ENCODE assay signal across 14 cellular contexts in genomic region chr5:114435885-114436299, GRCh38.
DNase-seq lines count a peak whose midpoint lies in the region; ATAC-seq, FAIRE-seq and TF ChIP-seq lines count a peak whose summit lies in the region.
"Had no signal": no experiment of that assay in that cellular context is flagged by ENCODE, and none has a peak within 500 bp of the region (broad histone marks: within the 10 kb centered on the region; RNA-seq: fewer than 3 reads in every experiment).

No MANE protein-coding gene starts in this region.

- no peaks in the 10 kb centered on the region for H3K9me3 ChIP-seq in HepG2 (ENCODE audit: low read length)
- H3K9me3 ChIP-seq: colonic mucosa, SJSA1 had no signal

- TF ChIP-seq EP300 in HepG2 (IDR thresholded peaks at IDR 0.05; ENCODE audit: low read depth in 2 of 2, low read length in 2 of 2) (no peak), HepG2 (CRISPR knock-in tag; IDR thresholded peaks at IDR 0.05; ENCODE audit: borderline replicate concordance) (no peak)

- no peaks in the 10 kb centered on the region for H4K20me1 ChIP-seq in HepG2 (ENCODE audit: insufficient read depth, low read length)

- no peaks in the 10 kb centered on the region for H3K79me2 ChIP-seq in HepG2 (ENCODE audit: insufficient read depth, low read length)

- H3K9ac ChIP-seq in HepG2 (ENCODE audit: insufficient read depth, low read depth, low read length): no peak overlapping the region

- ATAC-seq in GM19463 (IDR thresholded peaks at IDR 0.05; ENCODE audit: unreplicated experiment) (peak; percentile 80), HG02852 (IDR thresholded peaks at IDR 0.05; ENCODE audit: unreplicated experiment) (peak; percentile 85), HG03520 (IDR thresholded peaks at IDR 0.05; ENCODE audit: unreplicated experiment) (peak; percentile 83), HepG2 (no peak)

- POLR2A ChIA-PET in HepG2 (lab: Yijun Ruan, JAX): no interaction called here

- no peak overlapping the region for H3K27ac ChIP-seq in HepG2 (ENCODE audit: extremely low read length, insufficient read depth, low read length)
- H3K27ac ChIP-seq: colonic mucosa, SJSA1, VCaP had no signal

- H3K36me3 ChIP-seq in HepG2 (replicated peaks in 1 of 2; ENCODE audit: control insufficient read depth in 1 of 2, insufficient read depth in 2 of 2, low read length in 2 of 2): no peaks in the 10 kb centered on the region
- H3K36me3 ChIP-seq: colonic mucosa, SJSA1 had no signal

- FAIRE-seq in GM18507 (lab: Jason Lieb, UNC) (peak; percentile 52), HepG2 (lab: Jason Lieb, UNC) (no peak)

- TF ChIP-seq RAD21 in HepG2 (CRISPR knock-in tag; IDR thresholded peaks at IDR 0.05): no peak

- no peaks in the 10 kb centered on the region for H3K4me1 ChIP-seq in HepG2 (ENCODE audit: insufficient read depth, low read length)
- H3K4me1 ChIP-seq: colonic mucosa, SJSA1 had no signal

- in situ Hi-C loops in HepG2 (cut with HindIII; ENCODE audit: extremely low pct_ligation_motif_present, low pct_unique_long_range_greater_than_20kb): loop anchor here (25.0 kb wide), 1 partner anchor 349 kb away; no protein-coding TSS in a partner anchor

- TF ChIP-seq CTCF in HepG2 (CRISPR knock-in tag; IDR thresholded peaks at IDR 0.05): no peak

- no peak overlapping the region for H2AFZ ChIP-seq in HepG2 (ENCODE audit: low read length)

- DNase-seq in GM18507 (ENCODE audit: extremely low spot score, insufficient read length, low read depth): no peak
- no peak for DNase-seq in HepG2 (ENCODE audit: low spot score)
- no peak for DNase-seq in NCI-H82 (lab: John Stamatoyannopoulos, UW)
- no peak for DNase-seq in GF-D8 (lab: John Stamatoyannopoulos, UW)
- DNase-seq in SKM-1 treated with dmso at 0.1 percent for 144 hours (lab: John Stamatoyannopoulos, UW; ENCODE audit: unreplicated experiment): no peak
- DNase-seq: AML-193; colonic mucosa; NCI-H1105; stimulated activated naive CD4-positive, alpha-beta T cell had no signal

- intact Hi-C loops in HepG2 (cut with micrococcal nuclease; ENCODE audit: unreplicated experiment): no loop called here

- 4% methylated on average over 1 of the region's 1 CpG for WGBS in HepG2 (ENCODE audit: low lambda C conversion rate)

- no peaks in the 10 kb centered on the region for H3K27me3 ChIP-seq in HepG2 (ENCODE audit: control insufficient read depth in 1 of 2, insufficient read depth in 2 of 2, low read length in 2 of 2)
- H3K27me3 ChIP-seq: colonic mucosa had no signal

- no peak overlapping the region for H3K4me2 ChIP-seq in HepG2 (ENCODE audit: low read depth, low read length)

- BruUV-seq in HepG2 (replicated peaks; lab: Mats Ljungman, UMichigan): no TSS peak

- no peak for TF ChIP-seq POLR2A in HepG2 (IDR thresholded peaks at IDR 0.05; ENCODE audit: insufficient read depth in 1 of 2, low read depth in 2 of 2, low read length in 2 of 2)

- CTCF ChIA-PET in HepG2 (lab: Yijun Ruan, JAX; ENCODE audit: low intra/inter-chr PET ratio, low total read pairs): no interaction called here

- H3K4me3 ChIP-seq in HepG2 (replicated peaks in 1 of 3; ENCODE audit: insufficient read depth in 1 of 3, low read depth in 2 of 3, low read length in 3 of 3): no peak overlapping the region
- H3K4me3 ChIP-seq: colonic mucosa, SJSA1 had no signal

TF ChIP-seq in HepG2, 621 proteins besides CTCF, POLR2A, EP300 and RAD21:
- TF ChIP-seq REPIN1 (CRISPR knock-in tag; IDR thresholded peaks at IDR 0.05; ENCODE audit: borderline replicate concordance, low read depth) (no peak), KDM6A (CRISPR knock-in tag; IDR thresholded peaks at IDR 0.05; ENCODE audit: low read depth) (no peak), AKNA (CRISPR knock-in tag; IDR thresholded peaks at IDR 0.05; ENCODE audit: borderline replicate concordance) (no peak), ZFP82 (CRISPR knock-in tag; IDR thresholded peaks at IDR 0.05; ENCODE audit: borderline replicate concordance) (no peak), ZNF225 (CRISPR knock-in tag; IDR thresholded peaks at IDR 0.05) (no peak), CHD2 (IDR thresholded peaks at IDR 0.05; ENCODE audit: low read depth, low read length) (no peak)
- TF ChIP-seq, protein P1, sequence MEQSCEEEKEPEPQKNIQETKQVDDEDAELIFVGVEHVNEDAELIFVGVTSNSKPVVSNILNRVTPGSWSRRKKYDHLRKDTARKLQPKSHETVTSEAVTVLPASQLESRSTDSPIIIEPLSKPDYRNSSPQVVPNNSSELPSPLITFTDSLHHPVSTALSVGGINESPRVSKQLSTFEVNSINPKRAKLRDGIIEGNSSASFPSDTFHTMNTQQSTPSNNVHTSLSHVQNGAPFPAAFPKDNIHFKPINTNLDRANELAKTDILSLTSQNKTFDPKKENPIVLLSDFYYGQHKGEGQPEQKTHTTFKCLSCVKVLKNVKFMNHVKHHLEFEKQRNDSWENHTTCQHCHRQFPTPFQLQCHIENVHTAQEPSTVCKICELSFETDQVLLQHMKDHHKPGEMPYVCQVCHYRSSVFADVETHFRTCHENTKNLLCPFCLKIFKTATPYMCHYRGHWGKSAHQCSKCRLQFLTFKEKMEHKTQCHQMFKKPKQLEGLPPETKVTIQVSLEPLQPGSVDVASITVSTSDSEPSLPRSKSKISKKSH (CRISPR knock-in tag; IDR thresholded peaks at IDR 0.05; ENCODE audit: borderline replicate concordance): no peak
- TF ChIP-seq, protein P2, sequence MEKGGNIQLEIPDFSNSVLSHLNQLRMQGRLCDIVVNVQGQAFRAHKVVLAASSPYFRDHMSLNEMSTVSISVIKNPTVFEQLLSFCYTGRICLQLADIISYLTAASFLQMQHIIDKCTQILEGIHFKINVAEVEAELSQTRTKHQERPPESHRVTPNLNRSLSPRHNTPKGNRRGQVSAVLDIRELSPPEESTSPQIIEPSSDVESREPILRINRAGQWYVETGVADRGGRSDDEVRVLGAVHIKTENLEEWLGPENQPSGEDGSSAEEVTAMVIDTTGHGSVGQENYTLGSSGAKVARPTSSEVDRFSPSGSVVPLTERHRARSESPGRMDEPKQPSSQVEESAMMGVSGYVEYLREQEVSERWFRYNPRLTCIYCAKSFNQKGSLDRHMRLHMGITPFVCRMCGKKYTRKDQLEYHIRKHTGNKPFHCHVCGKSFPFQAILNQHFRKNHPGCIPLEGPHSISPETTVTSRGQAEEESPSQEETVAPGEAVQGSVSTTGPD (CRISPR knock-in tag; IDR thresholded peaks at IDR 0.05): no peak
TF ChIP-seq in HepG2: peak in this region for 0.
